In genomic region chr15:92848852-92849598, GRCh38 we compare ENCODE assay signal across 9 cellular contexts. TPM values are rescaled to one million over a fixed set of nuclear protein-coding genes. Genes with fewer than 3 reads are reported as not detected.
DNase-seq lines count a peak whose midpoint lies in the region; ATAC-seq, FAIRE-seq and TF ChIP-seq lines count a peak whose summit lies in the region.
"Had no signal": no experiment of that assay in that cellular context is flagged by ENCODE, and none has a peak within 500 bp of the region (broad histone marks: within the 10 kb centered on the region; RNA-seq: fewer than 3 reads in every experiment).

No MANE protein-coding gene starts in this region.

- intact Hi-C loops in OCI-LY7 (cut with micrococcal nuclease; ENCODE audit: unreplicated experiment), result no loop called here
- intact Hi-C loops in K562 (cut with micrococcal nuclease), result loop anchor here (1.0 to 5.0 kb wide), 2 partner anchors 32 to 37 kb away; no protein-coding TSS in a partner anchor

- H3F3A ChIP-seq in GM23248 (ENCODE audit: insufficient read depth), result peaks cover 19% of the 10 kb centered on the region; the same call in 1 of the 2 replicates

- no peak overlapping the region for H3K4me2 ChIP-seq in GM23248 (ENCODE audit: unreplicated experiment)
- H3K4me2 ChIP-seq in OCI-LY7 (ENCODE audit: low read length), result peak overlapping the region; percentile 58
- peak overlapping the region; percentile 46; the same call in 1 of the 2 replicates for H3K4me2 ChIP-seq in K562 (ENCODE audit: insufficient read depth, low read length)

- peaks cover 19% of the 10 kb centered on the region for H3K4me1 ChIP-seq in GM23248 (ENCODE audit: insufficient read depth)
- peaks cover 48% of the 10 kb centered on the region for H3K4me1 ChIP-seq in OCI-LY7 (ENCODE audit: insufficient read depth, low read length, poor library complexity, severe bottlenecking)
- peaks cover 8 to 23% of the 10 kb centered on the region in 2 experiments for H3K4me1 ChIP-seq in K562 (replicated peaks in 1 of 2; ENCODE audit: control insufficient read depth in 2 of 2, insufficient read depth in 2 of 2, low read length in 2 of 2)

- peaks cover 6% of the 10 kb centered on the region for H3K36me3 Mint-ChIP-seq in stimulated activated naive CD8-positive, alpha-beta T cell treated with anti-CD3 and anti-CD28 coated beads, Interleukin-15, Interleukin-2, amounts not matched to agents 100 ng/mL and 50 ng/mL, for 24 hours (ENCODE audit: low read depth)

- POLR2A ChIA-PET in OCI-LY7 (lab: Charles Lee) (interaction anchor here (0.6 to 1.8 kb wide), 8 partner anchors 12 to 53 kb away, joined by 3 to 13 read pairs (median 5); no protein-coding TSS in a partner anchor), K562 (lab: Yijun Ruan, JAX) (interaction anchor here (0.6 to 0.7 kb wide), 2 partner anchors 19 to 39 kb away, joined by 3 read pairs; no protein-coding TSS in a partner anchor)

- ATAC-seq in K562, result peak; percentile 82

- TF ChIP-seq EP300 in K562 (IDR thresholded peaks at IDR 0.05; ENCODE audit: low read length), result peak; percentile 77

- H3K27ac ChIP-seq in GM23248 (no peak overlapping the region), OCI-LY7 (ENCODE audit: low read depth, low read length, poor library complexity, severe bottlenecking) (peak overlapping the region; percentile 69), K562 (ENCODE audit: extremely low read depth, low read depth, low read length) (peak overlapping the region; percentile 41; the same call in 2 of the 3 replicates)

- H3K9me1 ChIP-seq in K562 (ENCODE audit: control insufficient read depth, insufficient read depth, low read length), result no peaks in the 10 kb centered on the region

- H3K27me3 Mint-ChIP-seq in stimulated activated naive CD8-positive, alpha-beta T cell treated with anti-CD3 and anti-CD28 coated beads, Interleukin-15, Interleukin-2, amounts not matched to agents 100 ng/mL and 50 ng/mL, for 24 hours, result no peaks in the 10 kb centered on the region

- peak overlapping the region; percentile 89 for H3K27ac Mint-ChIP-seq in stimulated activated naive CD8-positive, alpha-beta T cell treated with anti-CD3 and anti-CD28 coated beads, Interleukin-15, Interleukin-2, amounts not matched to agents 100 ng/mL and 50 ng/mL, for 24 hours

- H3K27me3 ChIP-seq in GM23248 (replicated peaks; ENCODE audit: insufficient read depth), result no peaks in the 10 kb centered on the region
- H3K27me3 ChIP-seq in K562 (ENCODE audit: control insufficient read depth in 2 of 2, insufficient read depth in 2 of 2, low read length in 2 of 2), result no peaks in the 10 kb centered on the region

- no peaks in the 10 kb centered on the region for H3K9me3 Mint-ChIP-seq in stimulated activated naive CD8-positive, alpha-beta T cell treated with anti-CD3 and anti-CD28 coated beads, Interleukin-15, Interleukin-2, amounts not matched to agents 100 ng/mL and 50 ng/mL, for 24 hours

- peaks cover 70% of the 10 kb centered on the region for H3K4me1 Mint-ChIP-seq in stimulated activated naive CD8-positive, alpha-beta T cell treated with anti-CD3 and anti-CD28 coated beads, Interleukin-15, Interleukin-2, amounts not matched to agents 100 ng/mL and 50 ng/mL, for 24 hours (ENCODE audit: low read depth)

- BruUV-seq in OCI-LY7 (replicated peaks; lab: Mats Ljungman, UMichigan), result no TSS peak
- no TSS peak for BruUV-seq in K562 (replicated peaks; lab: Mats Ljungman, UMichigan)

- TF ChIP-seq POLR2A in K562 (conservative IDR thresholded peaks at IDR 0.05), result no peak

- CTCF ChIA-PET in OCI-LY7 (lab: Charles Lee; ENCODE audit: unreplicated experiment) (interaction anchor here (0.6 kb wide), 2 partner anchors 21 to 69 kb away, joined by 4 to 5 read pairs; no protein-coding TSS in a partner anchor), K562 (lab: Yijun Ruan, JAX; ENCODE audit: low intra/inter-chr PET ratio) (no interaction called here)

- H4K20me1 ChIP-seq in GM23248 (ENCODE audit: insufficient read depth), result no peaks in the 10 kb centered on the region
- H4K20me1 ChIP-seq in OCI-LY7 (ENCODE audit: insufficient read depth, low read length), result no peaks in the 10 kb centered on the region
- H4K20me1 ChIP-seq in K562 (replicated peaks; ENCODE audit: control insufficient read depth, insufficient read depth, low read length), result no peaks in the 10 kb centered on the region

- H3K9ac ChIP-seq in GM23248 (no peak overlapping the region), K562 (ENCODE audit: insufficient read depth in 1 of 2, low read depth in 2 of 2, low read length in 2 of 2) (no peak overlapping the region; a peak in 2 of 4 replicates)

- in situ Hi-C loops in GM23248 (cut with MboI) (no loop called here), K562 (cut with MboI) (no loop called here)

- TF ChIP-seq CTCF in OCI-LY7 (conservative IDR thresholded peaks at IDR 0.05; ENCODE audit: low read length), result no peak
- TF ChIP-seq CTCF in K562 (IDR thresholded peaks at IDR 0.05 in 2 of 3, conservative IDR thresholded peaks at IDR 0.05 in 1 of 3; ENCODE audit: insufficient read depth in 2 of 3, low read depth in 1 of 3, low read length in 3 of 3), result no peak

- no peak overlapping the region for H3K4me3 ChIP-seq in GM23248
- H3K4me3 ChIP-seq in OCI-LY7 (ENCODE audit: low read depth, low read length, poor library complexity, severe bottlenecking), result peak overlapping the region; percentile 14
- H3K4me3 ChIP-seq in K562, result no peak overlapping the region

- peak overlapping the region; percentile 41 for H3K4me3 Mint-ChIP-seq in stimulated activated naive CD8-positive, alpha-beta T cell treated with anti-CD3 and anti-CD28 coated beads, Interleukin-15, Interleukin-2, amounts not matched to agents 100 ng/mL and 50 ng/mL, for 24 hours

- FAIRE-seq in K562 (lab: Jason Lieb, UNC), result peak; percentile 87
- FAIRE-seq: colon had no signal

- 0 out of 4 replicates have a peak, but pooled peaks of 1 of the 2 experiments have one; percentile 31 for TF ChIP-seq RAD21 in K562 (CRISPR knock-in tag; conservative IDR thresholded peaks at IDR 0.05 in 1 of 2, IDR thresholded peaks at IDR 0.05 in 1 of 2)

- H2AFZ ChIP-seq in GM23248 (no peak overlapping the region), OCI-LY7 (ENCODE audit: low read length) (peak overlapping the region; percentile 33; the same call in 1 of the 2 replicates), K562 (ENCODE audit: low read depth, low read length) (peak overlapping the region; percentile 29)

- peak; percentile 58 for DNase-seq in GM03348 (ENCODE audit: low spot score)
- DNase-seq in GM23248, result peak; percentile 33
- DNase-seq in OCI-LY7 (ENCODE audit: low spot score), result peak; percentile 87
- DNase-seq in K562 (ENCODE audit: extremely low read depth in 1 of 4, low spot score in 3 of 4), result peak; percentile 43 to 80 (median 49)
- DNase-seq in SW 1271 (lab: John Stamatoyannopoulos, UW), result no peak
- DNase-seq in C1 segment of cervical spinal cord (lab: John Stamatoyannopoulos, UW), result no peak
- DNase-seq in dermis blood vessel endothelial cell, result no peak

- H3K36me3 ChIP-seq in GM23248 (ENCODE audit: low read depth), result no peaks in the 10 kb centered on the region
- no peaks in the 10 kb centered on the region for H3K36me3 ChIP-seq in OCI-LY7 (ENCODE audit: insufficient read depth, low read length)
- H3K36me3 ChIP-seq in K562 (ENCODE audit: control insufficient read depth, insufficient read depth, low read length), result no peaks in the 10 kb centered on the region

- WGBS in GM23248 (ENCODE audit: low coverage in 1 of 2, low lambda C conversion rate in 2 of 2, missing lambda C conversion rate in 2 of 2), 2 experiments, result 82 to 87% methylated on average over 13 of the region's 13 CpGs
- 12% methylated on average over 13 of the region's 13 CpGs for WGBS in K562 (ENCODE audit: insufficient coverage, low coverage, missing lambda C conversion rate)

- no peaks in the 10 kb centered on the region for H3K79me2 ChIP-seq in GM23248 (ENCODE audit: insufficient read depth)
- no peaks in the 10 kb centered on the region for H3K79me2 ChIP-seq in OCI-LY7 (ENCODE audit: insufficient read depth, low read depth, low read length)
- no peaks in the 10 kb centered on the region for H3K79me2 ChIP-seq in K562 (ENCODE audit: control insufficient read depth, insufficient read depth, low read length)

- H3K9me3 ChIP-seq in GM23248 (ENCODE audit: low read depth) (no peaks in the 10 kb centered on the region), OCI-LY7 (ENCODE audit: low read length) (peaks cover 11% of the 10 kb centered on the region; the same call in 1 of the 2 replicates), K562 (replicated peaks; ENCODE audit: control insufficient read depth, insufficient read depth, low read depth, low read length) (no peaks in the 10 kb centered on the region)

- no peaks in the 10 kb centered on the region for H3K9me2 ChIP-seq in GM23248 (ENCODE audit: insufficient read depth)
- H3K9me2 ChIP-seq in OCI-LY7 (ENCODE audit: insufficient read depth, low read length), result no peaks in the 10 kb centered on the region

TF ChIP-seq in K562, 482 proteins besides CTCF, POLR2A, EP300 and RAD21 (continues in another document):
- TF ChIP-seq RCOR1 (IDR thresholded peaks at IDR 0.05; ENCODE audit: borderline replicate concordance in 1 of 2, low read depth in 2 of 2, low read length in 2 of 2), result peak; percentile 71 to 90; a peak in 3 of 4 replicates

RNA-seq across cellular contexts. Expression of gene CHD2, which starts 51.1 kb away (rescaled TPM):
- 39.0 and 54.4 TPM in 2 replicates for total RNA-seq in GM23248 (2014; rRNA removed; shearing (Covaris generic))
- polyA plus RNA-seq in GM23248 (2016; fragmentation: Nextera tagmentation; extraction: Ambion mirVana) (36.5 and 37.0 TPM in 2 replicates), K562 (2011; rRNA removed) (56.2 and 63.4 TPM in 2 replicates), K562 (2014; fragmentation: Illumina TruSeq; extraction: Trizol) (57.6 and 70.8 TPM in 2 replicates), K562 (2014; fragmentation: Nextera tagmentation; extraction: Ambion mirVana) (10 to 100 TPM; 50.0 to 53.6 TPM), K562 (2014; rRNA removed) (55.3 and 61.3 TPM in 2 replicates)
- total RNA-seq in OCI-LY7 (2014; rRNA removed; shearing (Covaris generic)), result 133 and 169 TPM in 2 replicates
- total RNA-seq in OCI-LY7 (2022) (213 and 259 TPM in 2 replicates), K562 (2014; rRNA removed) (38.9 and 47.3 TPM in 2 replicates), K562 (2014; rRNA removed; fragmentation: Illumina TruSeq; extraction: Trizol) (59.0 and 66.0 TPM in 2 replicates), K562 (2015; rRNA removed; fragmentation: Illumina TruSeq; extraction: Trizol) (45.5 and 49.7 TPM in 2 replicates), K562 (2021) (57.8 and 61.9 TPM in 2 replicates), dermis blood vessel endothelial cell (67.0 and 67.9 TPM in 2 replicates)
- 221 and 585 TPM in 2 replicates for total RNA-seq in K562 (2011; cell fraction: chromatin; rRNA removed; ENCODE audit: low replicate concordance)
- 101 and 147 TPM in 2 replicates for total RNA-seq in K562 (2011; cell fraction: nucleolus; rRNA removed)
- 282 and 390 TPM in 2 replicates for total RNA-seq in K562 (2011; cell fraction: nucleoplasm; rRNA removed)
- polyA plus RNA-seq in K562 (2011; cell fraction: cytosol; rRNA removed), result 32.8 and 58.4 TPM in 2 replicates
- 192 and 194 TPM in 2 replicates for polyA plus RNA-seq in K562 (2011; cell fraction: nucleus; rRNA removed)
- polyA plus RNA-seq in K562 (2012), result 33.7 and 57.7 TPM in 2 replicates
- 167 and 232 TPM in 2 replicates for polyA minus RNA-seq in K562 (2011; rRNA and poly(A)+ RNA removed)
- polyA minus RNA-seq in K562 (2011; cell fraction: cytosol; rRNA and poly(A)+ RNA removed), result 39.1 and 51.9 TPM in 2 replicates
- 209 and 435 TPM in 2 replicates for polyA minus RNA-seq in K562 (2011; cell fraction: nucleus; rRNA and poly(A)+ RNA removed)

Comparison
In these comparisons a context has a peak if more than half of its experiments do, and no peak if none do; other contexts are left out.
1. DNase-seq: peak in GM03348 (single experiment), GM23248 (single experiment), OCI-LY7 (single experiment) and K562 (4 of 4); none in SW 1271 (0 of 2), C1 segment of cervical spinal cord (0 of 14) and dermis blood vessel endothelial cell (single experiment).